18 cellular contexts compared by ENCODE assay signal in genomic region chr4:144572660-144573059, GRCh38.
A peak's percentile ranks its signal among the peaks of the same experiment; 100 is the strongest.
DNase-seq lines count a peak whose midpoint lies in the region; ATAC-seq and TF ChIP-seq lines count a peak whose summit lies in the region.
"Had no signal": no experiment of that assay in that cellular context is flagged by ENCODE, and none has a peak within 500 bp of the region (broad histone marks: within the 10 kb centered on the region; RNA-seq: fewer than 3 reads in every experiment).

No MANE protein-coding gene starts in this region.

- H3K23ac ChIP-seq in mesendoderm (ENCODE audit: low read length) = no peak overlapping the region

- DNase-seq in GM12865 (ENCODE audit: low read depth) (peak; percentile 36), SK-MEL-5 (ENCODE audit: low read depth, low spot score) (peak; percentile 52), mesendoderm (peak; percentile 73), iPS-NIHi7 (ENCODE audit: extremely low spot score) (no peak), aorta (no peak)
- DNase-seq: activated CD4-positive, alpha-beta T cell treated with anti-CD3 and anti-CD28 coated beads, Interleukin-2, amount 50 U/mL, for 48 hours; activated naive CD4-positive, alpha-beta T cell treated with anti-CD3 and anti-CD28 coated beads for 36 hours; activated T-cell treated with anti-CD3 and anti-CD28 coated beads for 4 hours; AML-193; GF-D8; kidney; naive thymus-derived CD4-positive, alpha-beta T cell; NCI-H187; NK-92 treated with Interleukin-12 subunit alpha and Interleukin-12 subunit beta, amount 100 ng/mL, for 24 hours; uterus had no signal

- no peaks in the 10 kb centered on the region for H3K9me3 ChIP-seq in aorta (ENCODE audit: control insufficient read depth, low read length)
- H3K9me3 ChIP-seq: ascending aorta, uterus had no signal

- H4K8ac ChIP-seq in mesendoderm (ENCODE audit: low read depth, low read length) = no peak overlapping the region

- no peak overlapping the region for H2BK5ac ChIP-seq in mesendoderm (ENCODE audit: low read length)

- H2BK15ac ChIP-seq in mesendoderm (replicated peaks; ENCODE audit: low read depth) = no peak overlapping the region

- no CpG with 5 or more reads among the region's 7 CpGs for WGBS in mesendoderm (ENCODE audit: extremely low coverage, insufficient coverage, low lambda C conversion rate)
- WGBS in aorta, 2 donors = 83 to 86% methylated on average over 7 of the region's 7 CpGs

- H3K56ac ChIP-seq in mesendoderm (ENCODE audit: low read length) = no peak overlapping the region

- intact Hi-C loops in aorta (cut with DNase I) = no loop called here

- H3K4me2 ChIP-seq in mesendoderm (ENCODE audit: low read length) = no peak overlapping the region

- no peak overlapping the region for H3K9ac ChIP-seq in mesendoderm (ENCODE audit: low read length)

- TF ChIP-seq CTCF in GM12865 (IDR thresholded peaks at IDR 0.05; ENCODE audit: insufficient read depth, low read depth, low read length, missing control alignments) = peak; percentile 28

- H2AK5ac ChIP-seq in mesendoderm (ENCODE audit: low read length) = no peak overlapping the region

- peak; percentile 20; the same call in 1 of the 2 replicates for TF ChIP-seq RAD21 in Ishikawa (IDR thresholded peaks at IDR 0.05; ENCODE audit: low read depth)

- H4K5ac ChIP-seq in mesendoderm (ENCODE audit: low read length) = no peak overlapping the region

- H3K27ac ChIP-seq in mesendoderm (ENCODE audit: low read depth, low read length) = no peak overlapping the region
- no peak overlapping the region for H3K27ac ChIP-seq in aorta (ENCODE audit: low read depth in 1 of 2, low read length in 2 of 2)
- H3K27ac ChIP-seq: ascending aorta, uterus had no signal

- H3K18ac ChIP-seq in mesendoderm (ENCODE audit: low read length) = no peak overlapping the region

- H3K4ac ChIP-seq in mesendoderm (ENCODE audit: low read depth, low read length) = no peak overlapping the region

- no peak for TF ChIP-seq EP300 in Ishikawa (IDR thresholded peaks at IDR 0.05; ENCODE audit: borderline replicate concordance)

- no peaks in the 10 kb centered on the region for H3K36me3 ChIP-seq in mesendoderm (ENCODE audit: control insufficient read depth, insufficient read depth, low read length)
- H3K36me3 ChIP-seq in aorta (ENCODE audit: control insufficient read depth in 1 of 2, insufficient read depth in 2 of 2, low read length in 1 of 2) = no peaks in the 10 kb centered on the region
- H3K36me3 ChIP-seq: ascending aorta, uterus had no signal

- no peaks in the 10 kb centered on the region for H3K79me2 ChIP-seq in mesendoderm (ENCODE audit: control insufficient read depth, insufficient read depth, low read length)

- H3K4me1 ChIP-seq in mesendoderm (ENCODE audit: control insufficient read depth, low read depth, low read length) = no peaks in the 10 kb centered on the region
- no peaks in the 10 kb centered on the region for H3K4me1 ChIP-seq in aorta (ENCODE audit: control insufficient read depth in 1 of 2, insufficient read depth in 2 of 2, low read length in 2 of 2)
- H3K4me1 ChIP-seq: ascending aorta, uterus had no signal

- in situ Hi-C loops in SK-MEL-5 (cut with HindIII; ENCODE audit: low pct_unique_long_range_greater_than_20kb, low sequenced_read_pairs) = no loop called here

- no peaks in the 10 kb centered on the region for H3K27me3 ChIP-seq in mesendoderm (ENCODE audit: insufficient read depth, low read length, poor library complexity)
- H3K27me3 ChIP-seq in aorta (ENCODE audit: control insufficient read depth in 1 of 2, insufficient read depth in 2 of 2, low read length in 1 of 2) = no peaks in the 10 kb centered on the region
- H3K27me3 ChIP-seq: ascending aorta, uterus had no signal

- no peaks in the 10 kb centered on the region for H3K79me1 ChIP-seq in mesendoderm (ENCODE audit: low read length)

- no peak overlapping the region for H2BK120ac ChIP-seq in mesendoderm (ENCODE audit: low read depth, low read length)

- no peak for ATAC-seq in HG03469 (IDR thresholded peaks at IDR 0.05; ENCODE audit: unreplicated experiment)
- ATAC-seq in aorta (ENCODE audit: low FRiP score) = no peak
- ATAC-seq: naive thymus-derived CD4-positive, alpha-beta T cell had no signal

- H3K4me3 ChIP-seq in GM12865 (ENCODE audit: low read depth, low read length) = no peak overlapping the region
- H3K4me3 ChIP-seq in mesendoderm (ENCODE audit: low read length) = no peak overlapping the region
- no peak overlapping the region for H3K4me3 ChIP-seq in aorta (ENCODE audit: low read length in 2 of 2)
- H3K4me3 ChIP-seq: ascending aorta, uterus had no signal

TF ChIP-seq in Ishikawa, 13 proteins besides CTCF, POLR2A, EP300 and RAD21:
- TF ChIP-seq, protein P1, sequence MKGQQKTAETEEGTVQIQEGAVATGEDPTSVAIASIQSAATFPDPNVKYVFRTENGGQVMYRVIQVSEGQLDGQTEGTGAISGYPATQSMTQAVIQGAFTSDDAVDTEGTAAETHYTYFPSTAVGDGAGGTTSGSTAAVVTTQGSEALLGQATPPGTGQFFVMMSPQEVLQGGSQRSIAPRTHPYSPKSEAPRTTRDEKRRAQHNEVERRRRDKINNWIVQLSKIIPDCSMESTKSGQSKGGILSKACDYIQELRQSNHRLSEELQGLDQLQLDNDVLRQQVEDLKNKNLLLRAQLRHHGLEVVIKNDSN (IDR thresholded peaks at IDR 0.05) = no peak
- TF ChIP-seq TEAD4 (IDR thresholded peaks at IDR 0.05) (no peak), REST (IDR thresholded peaks at IDR 0.05; ENCODE audit: low read depth) (no peak), NFIC (IDR thresholded peaks at IDR 0.05) (no peak), ZBTB7A (IDR thresholded peaks at IDR 0.05; ENCODE audit: low read depth) (no peak), CREB1 (IDR thresholded peaks at IDR 0.05; ENCODE audit: low read depth) (no peak), MAX (IDR thresholded peaks at IDR 0.05) (no peak), CEBPB (IDR thresholded peaks at IDR 0.05) (no peak), YY1 (IDR thresholded peaks at IDR 0.05; ENCODE audit: low read depth) (no peak), FOXM1 (IDR thresholded peaks at IDR 0.05; ENCODE audit: borderline replicate concordance, low read depth) (no peak), EGR1 (IDR thresholded peaks at IDR 0.05) (no peak), TAF1 (IDR thresholded peaks at IDR 0.05; ENCODE audit: low read depth) (no peak), TCF12 (IDR thresholded peaks at IDR 0.05; ENCODE audit: low read depth) (no peak)

Comparison
In these comparisons a context has a peak if more than half of its experiments do, and no peak if none do; other contexts are left out.
1. DNase-seq: peak in GM12865 (single experiment), SK-MEL-5 (single experiment) and mesendoderm (single experiment); none in iPS-NIHi7 (single experiment) and aorta (0 of 2).